Comparison of ENCODE assay signal across 12 cellular contexts in the genomic region with DNA sequence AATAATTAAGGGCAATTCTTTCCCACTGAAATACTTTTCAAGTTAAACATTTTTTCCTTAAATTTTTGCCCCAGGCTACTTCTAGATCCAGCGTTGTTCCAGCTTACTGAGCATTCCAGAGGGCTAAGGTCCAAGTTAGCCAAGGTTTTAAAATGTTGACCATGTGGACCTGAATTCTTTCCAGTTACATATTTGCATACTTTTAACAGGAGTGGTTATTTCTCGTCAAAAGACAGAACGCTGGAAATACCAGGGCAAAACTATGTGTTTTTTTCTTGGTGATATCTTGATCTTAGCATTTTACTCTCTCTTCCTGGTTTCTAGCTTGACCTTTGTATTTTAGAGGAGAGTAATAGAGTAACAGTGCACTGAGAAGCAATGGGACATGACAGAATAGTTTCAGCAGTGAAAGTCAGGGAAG. TPM values are rescaled to one million over a fixed set of nuclear protein-coding genes. Genes with fewer than 3 reads are reported as not detected.
DNase-seq lines count a peak whose midpoint lies in the region; TF ChIP-seq lines count a peak whose summit lies in the region.
"Had no signal": no experiment of that assay in that cellular context is flagged by ENCODE, and none has a peak within 500 bp of the region (broad histone marks: within the 10 kb centered on the region; RNA-seq: fewer than 3 reads in every experiment).

No MANE protein-coding gene starts in this region.

- peak overlapping the region; percentile 54 for H3K4me2 ChIP-seq in hepatocyte
- peak overlapping the region; percentile 26 for H3K4me2 ChIP-seq in skeletal muscle satellite cell (ENCODE audit: low read length)

- H3K4me1 ChIP-seq in hepatocyte (ENCODE audit: insufficient read depth): peaks cover 16% of the 10 kb centered on the region
- H3K4me1 ChIP-seq in skeletal muscle satellite cell (ENCODE audit: control insufficient read depth, insufficient read depth, low read length): peaks cover 32% of the 10 kb centered on the region

- no peaks in the 10 kb centered on the region for H4K20me1 ChIP-seq in hepatocyte (ENCODE audit: insufficient read depth, poor library complexity, severe bottlenecking)

- H3K9me3 ChIP-seq in hepatocyte (ENCODE audit: low read depth): no peaks in the 10 kb centered on the region
- no peaks in the 10 kb centered on the region for H3K9me3 ChIP-seq in skeletal muscle satellite cell (replicated peaks; ENCODE audit: low read length)

- H3K27ac ChIP-seq in hepatocyte: peak overlapping the region; percentile 85

- DNase-seq in ELF-1 (ENCODE audit: low read depth, low spot score) (peak; percentile 16), amniotic epithelial cell (ENCODE audit: low read depth) (peak; percentile 77), hepatocyte (ENCODE audit: low spot score) (peak; percentile 56), NCI-H1105 treated with DMSO at 0.1 percent for 48 hours (lab: John Stamatoyannopoulos, UW) (no peak), lower leg skin (ENCODE audit: low spot score in 2 of 2) (no peak), NCI-H2107 treated with DMSO at 0.1 percent for 48 hours (lab: John Stamatoyannopoulos, UW; ENCODE audit: unreplicated experiment) (no peak)
- no peak for DNase-seq in effector CD4-positive, alpha-beta T cell
- DNase-seq: activated CD8-positive, alpha-beta memory T cell treated with anti-CD3 and anti-CD28 coated beads, Interleukin-2, amount 10 ng/mL, durations not matched to agents 7 days and 5 days; NCI-H1417 treated with DMSO at 0.1 percent for 48 hours; stimulated activated CD4-positive, alpha-beta T cell treated with anti-CD3 and anti-CD28 coated beads, Interleukin-4, amount 100 ng/mL, for 24 hours had no signal

- intact Hi-C loops in lower leg skin (cut with DNase I; ENCODE audit: low total_unique reads): no loop called here

- TF ChIP-seq POLR2A in lower leg skin (IDR thresholded peaks at IDR 0.05): no peak

- no peaks in the 10 kb centered on the region for H3K36me3 ChIP-seq in hepatocyte (replicated peaks; ENCODE audit: insufficient read depth, low read depth)
- H3K36me3 ChIP-seq in skeletal muscle satellite cell (ENCODE audit: insufficient read depth, low read length): no peaks in the 10 kb centered on the region

- no peaks in the 10 kb centered on the region for H3K79me2 ChIP-seq in hepatocyte

- 1% methylated on average over 3 of the region's 3 CpGs for WGBS in hepatocyte (ENCODE audit: low lambda C conversion rate, missing lambda C conversion rate)
- 18 to 27% methylated on average over 3 of the region's 3 CpGs for WGBS in lower leg skin, 2 donors

- no peak overlapping the region for H3K4me3 ChIP-seq in hepatocyte
- no peak overlapping the region for H3K4me3 ChIP-seq in skeletal muscle satellite cell (ENCODE audit: low read length)
- H3K4me3 ChIP-seq in lower leg skin (ENCODE audit: low read depth, poor library complexity, severe bottlenecking): no peak overlapping the region

- no peak for TF ChIP-seq CTCF in hepatocyte (IDR thresholded peaks at IDR 0.05; ENCODE audit: poor library complexity)
- no peak for TF ChIP-seq CTCF in lower leg skin (IDR thresholded peaks at IDR 0.05)

- no peaks in the 10 kb centered on the region for H3K27me3 ChIP-seq in hepatocyte
- H3K27me3 ChIP-seq in skeletal muscle satellite cell (ENCODE audit: control insufficient read depth, insufficient read depth, low read length): no peaks in the 10 kb centered on the region

- peak overlapping the region; percentile 3 for H2AFZ ChIP-seq in hepatocyte

- H3K9me2 ChIP-seq in hepatocyte (replicated peaks; ENCODE audit: insufficient read depth): no peaks in the 10 kb centered on the region

- peak overlapping the region; percentile 67 for H3K9ac ChIP-seq in skeletal muscle satellite cell (ENCODE audit: low read depth, low read length)

RNA-seq across cellular contexts. Expression of gene TMC1, which starts 32.8 kb away (rescaled TPM):
- 0.20 TPM in 1 of 2 replicates, not detected in the other for total RNA-seq in hepatocyte
- polyA plus RNA-seq in hepatocyte: 0.23 TPM in 1 of 2 replicates, not detected in the other
- not detected in 2 replicates for total RNA-seq in skeletal muscle satellite cell (2012; rRNA removed)
- total RNA-seq in lower leg skin: under 1 TPM in 2 of 4 donors, not detected in 2; 0.13 to 0.46 TPM
- total RNA-seq: activated CD8-positive, alpha-beta memory T cell treated with anti-CD3 and anti-CD28 coated beads, Interleukin-2, amount 10 ng/mL, durations not matched to agents 7 days and 5 days; Daoy had no signal

Comparison
In these comparisons a context has a peak if more than half of its experiments do, and no peak if none do; other contexts are left out.
1. DNase-seq: peak in ELF-1 (single experiment), amniotic epithelial cell (single experiment) and hepatocyte (single experiment); none in NCI-H1105 treated with DMSO at 0.1 percent for 48 hours (single experiment), lower leg skin (0 of 2), NCI-H2107 treated with DMSO at 0.1 percent for 48 hours (single experiment) and effector CD4-positive, alpha-beta T cell (single experiment).